27 cellular contexts compared by ENCODE assay signal in the genomic region with DNA sequence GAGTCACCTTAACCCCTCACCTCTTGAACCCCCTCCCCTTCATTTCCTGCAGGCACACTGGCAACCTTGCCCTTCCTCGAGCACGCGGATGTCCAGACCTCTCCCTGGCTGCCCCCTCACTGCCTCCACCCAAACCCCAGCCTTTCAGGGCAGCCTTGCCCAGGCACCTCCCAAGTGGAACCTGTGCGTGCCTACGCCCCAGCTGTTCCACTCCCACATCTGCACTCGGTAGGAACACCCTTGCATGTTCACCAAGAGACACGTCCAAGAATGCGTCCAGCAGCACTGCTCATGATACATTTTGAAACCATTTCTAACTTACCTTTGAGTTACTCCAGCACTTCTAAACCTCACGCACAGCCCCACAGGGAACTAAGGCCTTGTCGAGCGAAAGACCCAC.
"Had no signal": no experiment of that assay in that cellular context is flagged by ENCODE, and none has a peak within 500 bp of the region (broad histone marks: within the 10 kb centered on the region; RNA-seq: fewer than 3 reads in every experiment).

No MANE protein-coding gene starts in this region.

- H3K27ac Mint-ChIP-seq: nephron; stimulated activated naive CD8-positive, alpha-beta T cell treated with anti-CD3 and anti-CD28 coated beads, Interleukin-15, Interleukin-2, amounts not matched to agents 100 ng/mL and 50 ng/mL, for 24 hours had no signal

- H3K27ac ChIP-seq: left lung, lower lobe of right lung, pancreas, prostate gland, sigmoid colon, suprapubic skin, thoracic aorta, tibial artery, upper lobe of right lung had no signal

- H3K4me1 ChIP-seq: left lung, lower lobe of right lung, pancreas, prostate gland, sigmoid colon, suprapubic skin, tibial artery, upper lobe of right lung had no signal

- H3K27me3 ChIP-seq: left lung, pancreas, sigmoid colon, suprapubic skin, tibial artery, upper lobe of right lung had no signal

- H3K9me3 Mint-ChIP-seq: immature natural killer cell; naive thymus-derived CD8-positive, alpha-beta T cell; nephron; stimulated activated naive CD8-positive, alpha-beta T cell treated with anti-CD3 and anti-CD28 coated beads, Interleukin-15, Interleukin-2, amounts not matched to agents 100 ng/mL and 50 ng/mL, for 24 hours had no signal

- H3K4me1 Mint-ChIP-seq: nephron had no signal

- H3K36me3 Mint-ChIP-seq: immature natural killer cell; naive thymus-derived CD8-positive, alpha-beta T cell had no signal

- DNase-seq: hippocampal formation; immature natural killer cell; kidney; left colon; left lung; lower lobe of right lung; mammary epithelial cell; mesenchymal stem cell; naive thymus-derived CD8-positive, alpha-beta T cell; nucleus accumbens; pancreas; retina; right cardiac atrium; sigmoid colon; stimulated activated CD4-positive, alpha-beta T cell treated with anti-CD3 and anti-CD28 coated beads, Interleukin-1b, Interleukin-23, amount 100 ng/mL, for 48 hours; stimulated activated CD4-positive, alpha-beta T cell treated with anti-CD3 and anti-CD28 coated beads, Interleukin-2, amount 100 ng/mL, for 48 hours; stimulated activated CD4-positive, alpha-beta T cell treated with anti-CD3 and anti-CD28 coated beads, Interleukin-4, amount 100 ng/mL, for 4 hours; stimulated activated CD8-positive, alpha-beta memory T cell treated with anti-CD3 and anti-CD28 coated beads, Interleukin-4, amount 100 ng/mL, for 48 hours; stimulated activated naive CD4-positive, alpha-beta T cell; tibial artery; trophoblast cell had no signal

- H3K4me3 ChIP-seq: left lung, lower lobe of right lung, pancreas, prostate gland, sigmoid colon, suprapubic skin, thoracic aorta, tibial artery, upper lobe of right lung had no signal

- H3K36me3 ChIP-seq: left lung, lower lobe of right lung, pancreas, prostate gland, sigmoid colon, suprapubic skin, thoracic aorta, tibial artery, upper lobe of right lung had no signal

- H3K9me3 ChIP-seq: left lung, lower lobe of right lung, pancreas, prostate gland, sigmoid colon, suprapubic skin, thoracic aorta, tibial artery, upper lobe of right lung had no signal

- ATAC-seq: left colon; left lung; lower lobe of right lung; naive thymus-derived CD8-positive, alpha-beta T cell; pancreas; upper lobe of right lung had no signal

- H3K4me3 Mint-ChIP-seq: immature natural killer cell; naive thymus-derived CD8-positive, alpha-beta T cell; nephron; stimulated activated naive CD8-positive, alpha-beta T cell treated with anti-CD3 and anti-CD28 coated beads, Interleukin-15, Interleukin-2, amounts not matched to agents 100 ng/mL and 50 ng/mL, for 24 hours had no signal

- H3K27me3 Mint-ChIP-seq: naive thymus-derived CD8-positive, alpha-beta T cell; stimulated activated naive CD8-positive, alpha-beta T cell treated with anti-CD3 and anti-CD28 coated beads, Interleukin-15, Interleukin-2, amounts not matched to agents 100 ng/mL and 50 ng/mL, for 24 hours had no signal
